1 cellular context compared by ENCODE assay signal in genomic region chr17:67784364-67785121, GRCh38.
TF ChIP-seq lines count a peak whose summit lies in the region.

No MANE protein-coding gene starts in this region.

TF ChIP-seq in K562, 482 proteins besides CTCF, POLR2A, EP300 and RAD21 (continued from another document and continues in another):
- TF ChIP-seq ZNF696 (CRISPR knock-in tag; conservative IDR thresholded peaks at IDR 0.05) (no peak), ATF1 (CRISPR knock-in tag; IDR thresholded peaks at IDR 0.05) (no peak), ATF1 (tag; IDR thresholded peaks at IDR 0.05) (0 out of 2 replicates have a peak, but pooled peaks have one; percentile 41), MED1 (CRISPR knock-in tag; IDR thresholded peaks at IDR 0.05; ENCODE audit: borderline replicate concordance) (no peak), HDAC8 (tag; IDR thresholded peaks at IDR 0.05) (no peak), CHD1 (IDR thresholded peaks at IDR 0.05; ENCODE audit: low read length) (no peak), ZBTB34 (CRISPR knock-in tag; IDR thresholded peaks at IDR 0.05) (no peak), ZBTB5 (IDR thresholded peaks at IDR 0.05) (no peak), HMG20B (CRISPR knock-in tag; IDR thresholded peaks at IDR 0.05) (no peak), MEF2A (IDR thresholded peaks at IDR 0.05; ENCODE audit: control insufficient read depth, low read depth, low read length) (0 out of 2 replicates have a peak, but pooled peaks have one; percentile 36), MYBL2 (IDR thresholded peaks at IDR 0.05; ENCODE audit: low read depth) (no peak), MYBL2 (CRISPR knock-in tag; IDR thresholded peaks at IDR 0.05; ENCODE audit: borderline replicate concordance) (no peak), DLX4 (CRISPR knock-in tag; IDR thresholded peaks at IDR 0.05) (no peak), ZNF584 (CRISPR knock-in tag; IDR thresholded peaks at IDR 0.05; ENCODE audit: low read depth) (peak; percentile 72; the same call in 1 of the 2 replicates), ZNF282 (CRISPR knock-in tag; IDR thresholded peaks at IDR 0.05) (no peak), ZNF140 (CRISPR knock-in tag; IDR thresholded peaks at IDR 0.05) (no peak), MAX (CRISPR knock-in tag; IDR thresholded peaks at IDR 0.05) (no peak), ZKSCAN8 (CRISPR knock-in tag; IDR thresholded peaks at IDR 0.05) (peak; percentile 56; the same call in 1 of the 2 replicates), TAF9B (IDR thresholded peaks at IDR 0.05; ENCODE audit: partially characterized antibody) (no peak), ZC3H8 (IDR thresholded peaks at IDR 0.05) (no peak), ZNF764 (CRISPR knock-in tag; IDR thresholded peaks at IDR 0.05; ENCODE audit: low read depth) (no peak), ELF1 (tag; IDR thresholded peaks at IDR 0.05) (peak; percentile 50; the same call in 1 of the 2 replicates), RB1 (IDR thresholded peaks at IDR 0.05; ENCODE audit: low read depth) (peak; percentile 58; the same call in 1 of the 2 replicates), NR3C1 (CRISPR knock-in tag; IDR thresholded peaks at IDR 0.05) (no peak), ZNF324 (CRISPR knock-in tag; IDR thresholded peaks at IDR 0.05) (no peak), BRF1 (IDR thresholded peaks at IDR 0.05; ENCODE audit: borderline replicate concordance, extremely low read depth, insufficient read length) (no peak), CEBPG (CRISPR knock-in tag; IDR thresholded peaks at IDR 0.05) (no peak), CEBPG (tag; conservative IDR thresholded peaks at IDR 0.05 in 1 of 2, IDR thresholded peaks at IDR 0.05 in 1 of 2) (no peak), ESRRB (CRISPR knock-in tag; IDR thresholded peaks at IDR 0.05; ENCODE audit: borderline replicate concordance) (no peak), CEBPB (tag; IDR thresholded peaks at IDR 0.05) (no peak), THAP12 (CRISPR knock-in tag; IDR thresholded peaks at IDR 0.05) (no peak), CBFA2T2 (conservative IDR thresholded peaks at IDR 0.05) (peak; percentile 83), ZNF197 (CRISPR knock-in tag; IDR thresholded peaks at IDR 0.05; ENCODE audit: low read depth) (no peak; the same call in 1 of the 2 replicates), SMAD2 (IDR thresholded peaks at IDR 0.05; ENCODE audit: low read depth, low read length) (no peak), OTX1 (CRISPR knock-in tag; IDR thresholded peaks at IDR 0.05) (no peak), NFYB (IDR thresholded peaks at IDR 0.05; ENCODE audit: extremely low read depth, insufficient read length) (no peak), RFX1 (IDR thresholded peaks at IDR 0.05) (peak; percentile 85), PPARD (CRISPR knock-in tag; IDR thresholded peaks at IDR 0.05) (no peak), ZNF830 (CRISPR knock-in tag; IDR thresholded peaks at IDR 0.05) (no peak), SIN3B (IDR thresholded peaks at IDR 0.05; ENCODE audit: low read depth) (no peak), HLTF (IDR thresholded peaks at IDR 0.05) (no peak), NR2C1 (IDR thresholded peaks at IDR 0.05) (no peak), NR2C1 (tag; IDR thresholded peaks at IDR 0.05) (no peak), KLF1 (tag; IDR thresholded peaks at IDR 0.05) (peak; percentile 100), NCOA4 (IDR thresholded peaks at IDR 0.05; ENCODE audit: partially characterized antibody) (no peak), TEAD2 (tag; IDR thresholded peaks at IDR 0.05) (no peak), U2AF1 (optimal IDR thresholded peaks at IDR 0.05; ENCODE audit: low read depth, low read length) (no peak), TAF1 (IDR thresholded peaks at IDR 0.05; ENCODE audit: control insufficient read depth, extremely low read depth, insufficient read depth, low read length, severe bottlenecking) (peak; percentile 38), EWSR1 (IDR thresholded peaks at IDR 0.05; ENCODE audit: borderline replicate concordance, low read depth, partially characterized antibody) (no peak), SIRT6 (IDR thresholded peaks at IDR 0.05; ENCODE audit: low read depth, low read length) (no peak)
- TF ChIP-seq, protein P1, sequence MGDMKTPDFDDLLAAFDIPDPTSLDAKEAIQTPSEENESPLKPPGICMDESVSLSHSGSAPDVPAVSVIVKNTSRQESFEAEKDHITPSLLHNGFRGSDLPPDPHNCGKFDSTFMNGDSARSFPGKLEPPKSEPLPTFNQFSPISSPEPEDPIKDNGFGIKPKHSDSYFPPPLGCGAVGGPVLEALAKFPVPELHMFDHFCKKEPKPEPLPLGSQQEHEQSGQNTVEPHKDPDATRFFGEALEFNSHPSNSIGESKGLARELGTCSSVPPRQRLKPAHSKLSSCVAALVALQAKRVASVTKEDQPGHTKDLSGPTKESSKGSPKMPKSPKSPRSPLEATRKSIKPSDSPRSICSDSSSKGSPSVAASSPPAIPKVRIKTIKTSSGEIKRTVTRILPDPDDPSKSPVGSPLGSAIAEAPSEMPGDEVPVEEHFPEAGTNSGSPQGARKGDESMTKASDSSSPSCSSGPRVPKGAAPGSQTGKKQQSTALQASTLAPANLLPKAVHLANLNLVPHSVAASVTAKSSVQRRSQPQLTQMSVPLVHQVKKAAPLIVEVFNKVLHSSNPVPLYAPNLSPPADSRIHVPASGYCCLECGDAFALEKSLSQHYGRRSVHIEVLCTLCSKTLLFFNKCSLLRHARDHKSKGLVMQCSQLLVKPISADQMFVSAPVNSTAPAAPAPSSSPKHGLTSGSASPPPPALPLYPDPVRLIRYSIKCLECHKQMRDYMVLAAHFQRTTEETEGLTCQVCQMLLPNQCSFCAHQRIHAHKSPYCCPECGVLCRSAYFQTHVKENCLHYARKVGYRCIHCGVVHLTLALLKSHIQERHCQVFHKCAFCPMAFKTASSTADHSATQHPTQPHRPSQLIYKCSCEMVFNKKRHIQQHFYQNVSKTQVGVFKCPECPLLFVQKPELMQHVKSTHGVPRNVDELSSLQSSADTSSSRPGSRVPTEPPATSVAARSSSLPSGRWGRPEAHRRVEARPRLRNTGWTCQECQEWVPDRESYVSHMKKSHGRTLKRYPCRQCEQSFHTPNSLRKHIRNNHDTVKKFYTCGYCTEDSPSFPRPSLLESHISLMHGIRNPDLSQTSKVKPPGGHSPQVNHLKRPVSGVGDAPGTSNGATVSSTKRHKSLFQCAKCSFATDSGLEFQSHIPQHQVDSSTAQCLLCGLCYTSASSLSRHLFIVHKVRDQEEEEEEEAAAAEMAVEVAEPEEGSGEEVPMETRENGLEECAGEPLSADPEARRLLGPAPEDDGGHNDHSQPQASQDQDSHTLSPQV (IDR thresholded peaks at IDR 0.05) = peak; percentile 81
- TF ChIP-seq, protein P2, sequence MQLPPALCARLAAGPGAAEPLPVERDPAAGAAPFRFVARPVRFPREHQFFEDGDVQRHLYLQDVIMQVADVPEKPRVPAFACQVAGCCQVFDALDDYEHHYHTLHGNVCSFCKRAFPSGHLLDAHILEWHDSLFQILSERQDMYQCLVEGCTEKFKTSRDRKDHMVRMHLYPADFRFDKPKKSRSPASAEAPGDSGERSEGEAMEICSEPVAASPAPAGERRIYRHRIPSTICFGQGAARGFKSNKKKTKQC (CRISPR knock-in tag; IDR thresholded peaks at IDR 0.05) = no peak
- TF ChIP-seq, protein P3, sequence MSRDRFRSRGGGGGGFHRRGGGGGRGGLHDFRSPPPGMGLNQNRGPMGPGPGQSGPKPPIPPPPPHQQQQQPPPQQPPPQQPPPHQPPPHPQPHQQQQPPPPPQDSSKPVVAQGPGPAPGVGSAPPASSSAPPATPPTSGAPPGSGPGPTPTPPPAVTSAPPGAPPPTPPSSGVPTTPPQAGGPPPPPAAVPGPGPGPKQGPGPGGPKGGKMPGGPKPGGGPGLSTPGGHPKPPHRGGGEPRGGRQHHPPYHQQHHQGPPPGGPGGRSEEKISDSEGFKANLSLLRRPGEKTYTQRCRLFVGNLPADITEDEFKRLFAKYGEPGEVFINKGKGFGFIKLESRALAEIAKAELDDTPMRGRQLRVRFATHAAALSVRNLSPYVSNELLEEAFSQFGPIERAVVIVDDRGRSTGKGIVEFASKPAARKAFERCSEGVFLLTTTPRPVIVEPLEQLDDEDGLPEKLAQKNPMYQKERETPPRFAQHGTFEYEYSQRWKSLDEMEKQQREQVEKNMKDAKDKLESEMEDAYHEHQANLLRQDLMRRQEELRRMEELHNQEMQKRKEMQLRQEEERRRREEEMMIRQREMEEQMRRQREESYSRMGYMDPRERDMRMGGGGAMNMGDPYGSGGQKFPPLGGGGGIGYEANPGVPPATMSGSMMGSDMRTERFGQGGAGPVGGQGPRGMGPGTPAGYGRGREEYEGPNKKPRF (IDR thresholded peaks at IDR 0.05; ENCODE audit: low read depth, low read length) = no peak
- TF ChIP-seq, protein P4, sequence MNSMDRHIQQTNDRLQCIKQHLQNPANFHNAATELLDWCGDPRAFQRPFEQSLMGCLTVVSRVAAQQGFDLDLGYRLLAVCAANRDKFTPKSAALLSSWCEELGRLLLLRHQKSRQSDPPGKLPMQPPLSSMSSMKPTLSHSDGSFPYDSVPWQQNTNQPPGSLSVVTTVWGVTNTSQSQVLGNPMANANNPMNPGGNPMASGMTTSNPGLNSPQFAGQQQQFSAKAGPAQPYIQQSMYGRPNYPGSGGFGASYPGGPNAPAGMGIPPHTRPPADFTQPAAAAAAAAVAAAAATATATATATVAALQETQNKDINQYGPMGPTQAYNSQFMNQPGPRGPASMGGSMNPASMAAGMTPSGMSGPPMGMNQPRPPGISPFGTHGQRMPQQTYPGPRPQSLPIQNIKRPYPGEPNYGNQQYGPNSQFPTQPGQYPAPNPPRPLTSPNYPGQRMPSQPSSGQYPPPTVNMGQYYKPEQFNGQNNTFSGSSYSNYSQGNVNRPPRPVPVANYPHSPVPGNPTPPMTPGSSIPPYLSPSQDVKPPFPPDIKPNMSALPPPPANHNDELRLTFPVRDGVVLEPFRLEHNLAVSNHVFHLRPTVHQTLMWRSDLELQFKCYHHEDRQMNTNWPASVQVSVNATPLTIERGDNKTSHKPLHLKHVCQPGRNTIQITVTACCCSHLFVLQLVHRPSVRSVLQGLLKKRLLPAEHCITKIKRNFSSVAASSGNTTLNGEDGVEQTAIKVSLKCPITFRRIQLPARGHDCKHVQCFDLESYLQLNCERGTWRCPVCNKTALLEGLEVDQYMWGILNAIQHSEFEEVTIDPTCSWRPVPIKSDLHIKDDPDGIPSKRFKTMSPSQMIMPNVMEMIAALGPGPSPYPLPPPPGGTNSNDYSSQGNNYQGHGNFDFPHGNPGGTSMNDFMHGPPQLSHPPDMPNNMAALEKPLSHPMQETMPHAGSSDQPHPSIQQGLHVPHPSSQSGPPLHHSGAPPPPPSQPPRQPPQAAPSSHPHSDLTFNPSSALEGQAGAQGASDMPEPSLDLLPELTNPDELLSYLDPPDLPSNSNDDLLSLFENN (IDR thresholded peaks at IDR 0.05; ENCODE audit: low read depth in 2 of 2, low read length in 2 of 2) = peak in 1 of 2 experiments; percentile 93; a peak in 2 of 4 replicates
- TF ChIP-seq, protein P5, sequence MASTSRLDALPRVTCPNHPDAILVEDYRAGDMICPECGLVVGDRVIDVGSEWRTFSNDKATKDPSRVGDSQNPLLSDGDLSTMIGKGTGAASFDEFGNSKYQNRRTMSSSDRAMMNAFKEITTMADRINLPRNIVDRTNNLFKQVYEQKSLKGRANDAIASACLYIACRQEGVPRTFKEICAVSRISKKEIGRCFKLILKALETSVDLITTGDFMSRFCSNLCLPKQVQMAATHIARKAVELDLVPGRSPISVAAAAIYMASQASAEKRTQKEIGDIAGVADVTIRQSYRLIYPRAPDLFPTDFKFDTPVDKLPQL (IDR thresholded peaks at IDR 0.05; ENCODE audit: extremely low read depth, insufficient read length) = no peak
